Comparison of ENCODE assay signal across 1 cellular context in genomic region chr1:2256430-2257244, GRCh38.
TF ChIP-seq lines count a peak whose summit lies in the region.

No MANE protein-coding gene starts in this region.

TF ChIP-seq in GM23338, 12 proteins besides CTCF, POLR2A, EP300 and RAD21 (continued from another document):
- TF ChIP-seq ZNF462 (CRISPR knock-in tag; IDR thresholded peaks at IDR 0.05) (no peak), REST (IDR thresholded peaks at IDR 0.05; ENCODE audit: unreplicated experiment) (no peak)
